ENCODE assay signal across 1 cellular context in genomic region chr4:1720163-1720983, GRCh38.
TF ChIP-seq lines count a peak whose summit lies in the region.

No MANE protein-coding gene starts in this region.

TF ChIP-seq in HepG2, 621 proteins besides CTCF, POLR2A, EP300 and RAD21 (continued from another document and continues in another):
- TF ChIP-seq, protein P1, sequence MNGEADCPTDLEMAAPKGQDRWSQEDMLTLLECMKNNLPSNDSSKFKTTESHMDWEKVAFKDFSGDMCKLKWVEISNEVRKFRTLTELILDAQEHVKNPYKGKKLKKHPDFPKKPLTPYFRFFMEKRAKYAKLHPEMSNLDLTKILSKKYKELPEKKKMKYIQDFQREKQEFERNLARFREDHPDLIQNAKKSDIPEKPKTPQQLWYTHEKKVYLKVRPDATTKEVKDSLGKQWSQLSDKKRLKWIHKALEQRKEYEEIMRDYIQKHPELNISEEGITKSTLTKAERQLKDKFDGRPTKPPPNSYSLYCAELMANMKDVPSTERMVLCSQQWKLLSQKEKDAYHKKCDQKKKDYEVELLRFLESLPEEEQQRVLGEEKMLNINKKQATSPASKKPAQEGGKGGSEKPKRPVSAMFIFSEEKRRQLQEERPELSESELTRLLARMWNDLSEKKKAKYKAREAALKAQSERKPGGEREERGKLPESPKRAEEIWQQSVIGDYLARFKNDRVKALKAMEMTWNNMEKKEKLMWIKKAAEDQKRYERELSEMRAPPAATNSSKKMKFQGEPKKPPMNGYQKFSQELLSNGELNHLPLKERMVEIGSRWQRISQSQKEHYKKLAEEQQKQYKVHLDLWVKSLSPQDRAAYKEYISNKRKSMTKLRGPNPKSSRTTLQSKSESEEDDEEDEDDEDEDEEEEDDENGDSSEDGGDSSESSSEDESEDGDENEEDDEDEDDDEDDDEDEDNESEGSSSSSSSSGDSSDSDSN (CRISPR knock-in tag; IDR thresholded peaks at IDR 0.05): peak; percentile 87
- TF ChIP-seq, protein P2, sequence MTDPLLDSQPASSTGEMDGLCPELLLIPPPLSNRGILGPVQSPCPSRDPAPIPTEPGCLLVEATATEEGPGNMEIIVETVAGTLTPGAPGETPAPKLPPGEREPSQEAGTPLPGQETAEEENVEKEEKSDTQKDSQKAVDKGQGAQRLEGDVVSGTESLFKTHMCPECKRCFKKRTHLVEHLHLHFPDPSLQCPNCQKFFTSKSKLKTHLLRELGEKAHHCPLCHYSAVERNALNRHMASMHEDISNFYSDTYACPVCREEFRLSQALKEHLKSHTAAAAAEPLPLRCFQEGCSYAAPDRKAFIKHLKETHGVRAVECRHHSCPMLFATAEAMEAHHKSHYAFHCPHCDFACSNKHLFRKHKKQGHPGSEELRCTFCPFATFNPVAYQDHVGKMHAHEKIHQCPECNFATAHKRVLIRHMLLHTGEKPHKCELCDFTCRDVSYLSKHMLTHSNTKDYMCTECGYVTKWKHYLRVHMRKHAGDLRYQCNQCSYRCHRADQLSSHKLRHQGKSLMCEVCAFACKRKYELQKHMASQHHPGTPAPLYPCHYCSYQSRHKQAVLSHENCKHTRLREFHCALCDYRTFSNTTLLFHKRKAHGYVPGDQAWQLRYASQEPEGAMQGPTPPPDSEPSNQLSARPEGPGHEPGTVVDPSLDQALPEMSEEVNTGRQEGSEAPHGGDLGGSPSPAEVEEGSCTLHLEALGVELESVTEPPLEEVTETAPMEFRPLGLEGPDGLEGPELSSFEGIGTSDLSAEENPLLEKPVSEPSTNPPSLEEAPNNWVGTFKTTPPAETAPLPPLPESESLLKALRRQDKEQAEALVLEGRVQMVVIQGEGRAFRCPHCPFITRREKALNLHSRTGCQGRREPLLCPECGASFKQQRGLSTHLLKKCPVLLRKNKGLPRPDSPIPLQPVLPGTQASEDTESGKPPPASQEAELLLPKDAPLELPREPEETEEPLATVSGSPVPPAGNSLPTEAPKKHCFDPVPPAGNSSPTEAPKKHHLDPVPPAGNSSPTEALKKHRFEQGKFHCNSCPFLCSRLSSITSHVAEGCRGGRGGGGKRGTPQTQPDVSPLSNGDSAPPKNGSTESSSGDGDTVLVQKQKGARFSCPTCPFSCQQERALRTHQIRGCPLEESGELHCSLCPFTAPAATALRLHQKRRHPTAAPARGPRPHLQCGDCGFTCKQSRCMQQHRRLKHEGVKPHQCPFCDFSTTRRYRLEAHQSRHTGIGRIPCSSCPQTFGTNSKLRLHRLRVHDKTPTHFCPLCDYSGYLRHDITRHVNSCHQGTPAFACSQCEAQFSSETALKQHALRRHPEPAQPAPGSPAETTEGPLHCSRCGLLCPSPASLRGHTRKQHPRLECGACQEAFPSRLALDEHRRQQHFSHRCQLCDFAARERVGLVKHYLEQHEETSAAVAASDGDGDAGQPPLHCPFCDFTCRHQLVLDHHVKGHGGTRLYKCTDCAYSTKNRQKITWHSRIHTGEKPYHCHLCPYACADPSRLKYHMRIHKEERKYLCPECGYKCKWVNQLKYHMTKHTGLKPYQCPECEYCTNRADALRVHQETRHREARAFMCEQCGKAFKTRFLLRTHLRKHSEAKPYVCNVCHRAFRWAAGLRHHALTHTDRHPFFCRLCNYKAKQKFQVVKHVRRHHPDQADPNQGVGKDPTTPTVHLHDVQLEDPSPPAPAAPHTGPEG (CRISPR knock-in tag; IDR thresholded peaks at IDR 0.05): 0 out of 2 replicates have a peak, but pooled peaks have one; percentile 62
- peak; percentile 63 for TF ChIP-seq HNF1B (CRISPR knock-in tag; IDR thresholded peaks at IDR 0.05)
- peak; percentile 81 for TF ChIP-seq MXD1 (CRISPR knock-in tag; IDR thresholded peaks at IDR 0.05)
- peak; percentile 63; the same call in 1 of the 2 replicates for TF ChIP-seq ZFP90 (CRISPR knock-in tag; IDR thresholded peaks at IDR 0.05; ENCODE audit: borderline replicate concordance)
- TF ChIP-seq ZNF773 (CRISPR knock-in tag; IDR thresholded peaks at IDR 0.05; ENCODE audit: borderline replicate concordance): 0 out of 2 replicates have a peak, but pooled peaks have one; percentile 90
- TF ChIP-seq TFE3 (CRISPR knock-in tag; IDR thresholded peaks at IDR 0.05): no peak
- TF ChIP-seq TP53 (CRISPR knock-in tag; conservative IDR thresholded peaks at IDR 0.05): 0 out of 2 replicates have a peak, but pooled peaks have one; percentile 32
- peak; percentile 80 for TF ChIP-seq ZNF143 (CRISPR knock-in tag; IDR thresholded peaks at IDR 0.05)
- TF ChIP-seq ZXDC (CRISPR knock-in tag; IDR thresholded peaks at IDR 0.05): 0 out of 2 replicates have a peak, but pooled peaks have one; percentile 21
- TF ChIP-seq SAP130 (CRISPR knock-in tag; IDR thresholded peaks at IDR 0.05; ENCODE audit: low read depth): peak; percentile 34; the same call in 1 of the 2 replicates
- TF ChIP-seq KDM3A (CRISPR knock-in tag; IDR thresholded peaks at IDR 0.05; ENCODE audit: low read depth): 0 out of 2 replicates have a peak, but pooled peaks have one; percentile 30
- TF ChIP-seq, protein P3, sequence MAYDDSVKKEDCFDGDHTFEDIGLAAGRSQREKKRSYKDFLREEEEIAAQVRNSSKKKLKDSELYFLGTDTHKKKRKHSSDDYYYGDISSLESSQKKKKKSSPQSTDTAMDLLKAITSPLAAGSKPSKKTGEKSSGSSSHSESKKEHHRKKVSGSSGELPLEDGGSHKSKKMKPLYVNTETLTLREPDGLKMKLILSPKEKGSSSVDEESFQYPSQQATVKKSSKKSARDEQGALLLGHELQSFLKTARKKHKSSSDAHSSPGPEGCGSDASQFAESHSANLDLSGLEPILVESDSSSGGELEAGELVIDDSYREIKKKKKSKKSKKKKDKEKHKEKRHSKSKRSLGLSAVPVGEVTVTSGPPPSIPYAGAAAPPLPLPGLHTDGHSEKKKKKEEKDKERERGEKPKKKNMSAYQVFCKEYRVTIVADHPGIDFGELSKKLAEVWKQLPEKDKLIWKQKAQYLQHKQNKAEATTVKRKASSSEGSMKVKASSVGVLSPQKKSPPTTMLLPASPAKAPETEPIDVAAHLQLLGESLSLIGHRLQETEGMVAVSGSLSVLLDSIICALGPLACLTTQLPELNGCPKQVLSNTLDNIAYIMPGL (CRISPR knock-in tag; IDR thresholded peaks at IDR 0.05; ENCODE audit: borderline replicate concordance in 1 of 2, low read depth in 1 of 2): peak in 1 of 2 experiments; percentile 76; a peak in 2 of 4 replicates
- TF ChIP-seq ZNF574 (CRISPR knock-in tag; IDR thresholded peaks at IDR 0.05): no peak
- TF ChIP-seq ZNF160 (CRISPR knock-in tag; IDR thresholded peaks at IDR 0.05): 0 out of 2 replicates have a peak, but pooled peaks have one; percentile 57
- 0 out of 2 replicates have a peak, but pooled peaks have one; percentile 47 for TF ChIP-seq ZSCAN12 (CRISPR knock-in tag; IDR thresholded peaks at IDR 0.05)
- 0 out of 2 replicates have a peak, but pooled peaks have one; percentile 40 for TF ChIP-seq PRMT3 (CRISPR knock-in tag; IDR thresholded peaks at IDR 0.05; ENCODE audit: borderline replicate concordance, low read depth)
- 0 out of 2 replicates have a peak, but pooled peaks have one; percentile 15 for TF ChIP-seq ZBTB2 (CRISPR knock-in tag; IDR thresholded peaks at IDR 0.05; ENCODE audit: low read depth)
- peak; percentile 54; the same call in 1 of the 2 replicates for TF ChIP-seq ZSCAN21 (CRISPR knock-in tag; IDR thresholded peaks at IDR 0.05; ENCODE audit: borderline replicate concordance)
- no peak for TF ChIP-seq FOXK1 (CRISPR knock-in tag; IDR thresholded peaks at IDR 0.05; ENCODE audit: borderline replicate concordance, low read depth)
- peak; percentile 73; the same call in 1 of the 2 replicates for TF ChIP-seq ZNF501 (CRISPR knock-in tag; IDR thresholded peaks at IDR 0.05)
- no peak for TF ChIP-seq ZNF383 (CRISPR knock-in tag; IDR thresholded peaks at IDR 0.05; ENCODE audit: borderline replicate concordance)
- peak; percentile 82; the same call in 1 of the 2 replicates for TF ChIP-seq ARNT2 (CRISPR knock-in tag; IDR thresholded peaks at IDR 0.05; ENCODE audit: low read depth)
- TF ChIP-seq ZNF672 (CRISPR knock-in tag; IDR thresholded peaks at IDR 0.05): peak; percentile 66; the same call in 1 of the 2 replicates
- TF ChIP-seq REL (CRISPR knock-in tag; conservative IDR thresholded peaks at IDR 0.05): no peak
- TF ChIP-seq MEF2D (CRISPR knock-in tag; IDR thresholded peaks at IDR 0.05): no peak
- no peak for TF ChIP-seq TGIF2 (CRISPR knock-in tag; IDR thresholded peaks at IDR 0.05)
- TF ChIP-seq, protein P4, sequence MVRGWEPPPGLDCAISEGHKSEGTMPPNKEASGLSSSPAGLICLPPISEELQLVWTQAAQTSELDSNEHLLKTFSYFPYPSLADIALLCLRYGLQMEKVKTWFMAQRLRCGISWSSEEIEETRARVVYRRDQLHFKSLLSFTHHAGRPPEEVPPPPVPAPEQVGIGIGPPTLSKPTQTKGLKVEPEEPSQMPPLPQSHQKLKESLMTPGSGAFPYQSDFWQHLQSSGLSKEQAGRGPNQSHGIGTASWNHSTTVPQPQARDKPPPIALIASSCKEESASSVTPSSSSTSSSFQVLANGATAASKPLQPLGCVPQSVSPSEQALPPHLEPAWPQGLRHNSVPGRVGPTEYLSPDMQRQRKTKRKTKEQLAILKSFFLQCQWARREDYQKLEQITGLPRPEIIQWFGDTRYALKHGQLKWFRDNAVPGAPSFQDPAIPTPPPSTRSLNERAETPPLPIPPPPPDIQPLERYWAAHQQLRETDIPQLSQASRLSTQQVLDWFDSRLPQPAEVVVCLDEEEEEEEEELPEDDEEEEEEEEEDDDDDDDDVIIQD (CRISPR knock-in tag; IDR thresholded peaks at IDR 0.05; ENCODE audit: low read depth): no peak
